ENCODE assay signal across 10 cellular contexts in genomic region chr6:35485402-35485877, GRCh38. TPM values are rescaled to one million over a fixed set of nuclear protein-coding genes. Genes with fewer than 3 reads are reported as not detected.
DNase-seq lines count a peak whose midpoint lies in the region; ATAC-seq and TF ChIP-seq lines count a peak whose summit lies in the region.
"Had no signal": no experiment of that assay in that cellular context is flagged by ENCODE, and none has a peak within 500 bp of the region (broad histone marks: within the 10 kb centered on the region; RNA-seq: fewer than 3 reads in every experiment).

No MANE protein-coding gene starts in this region.

- DNase-seq in HS-27A (ENCODE audit: low read depth) (peak; percentile 94), breast epithelium (ENCODE audit: low spot score in 2 of 2) (peak in 1 of 2 donors; percentile 65), left colon (peak; percentile 80), thoracic aorta (ENCODE audit: low spot score) (no peak), SHP77 (lab: John Stamatoyannopoulos, UW) (no peak)
- DNase-seq in activated naive CD4-positive, alpha-beta T cell treated with anti-CD3 and anti-CD28 coated beads, Interleukin-2, amount 50 U/mL, for 16 hours, result no peak
- DNase-seq: nucleus accumbens had no signal

- no peaks in the 10 kb centered on the region for H3K27me3 ChIP-seq in breast epithelium
- no peaks in the 10 kb centered on the region for H3K27me3 ChIP-seq in thoracic aorta (replicated peaks; ENCODE audit: insufficient read depth)
- H3K27me3 ChIP-seq: body of pancreas had no signal

- ATAC-seq in left colon, result peak; percentile 68
- no peak for ATAC-seq in thoracic aorta (ENCODE audit: insufficient number of reproducible peaks, low FRiP score, low read depth)
- ATAC-seq in HG03460 (IDR thresholded peaks at IDR 0.05; ENCODE audit: unreplicated experiment), result no peak
- no peak for ATAC-seq in HG02588 (IDR thresholded peaks at IDR 0.05; ENCODE audit: unreplicated experiment)

- TF ChIP-seq CTCF in breast epithelium (IDR thresholded peaks at IDR 0.05) (no peak), thoracic aorta (IDR thresholded peaks at IDR 0.05) (no peak)

- H3K36me3 ChIP-seq in breast epithelium (no peaks in the 10 kb centered on the region), thoracic aorta (peaks cover 19% of the 10 kb centered on the region)

- H3K9me3 ChIP-seq in breast epithelium (no peaks in the 10 kb centered on the region), thoracic aorta (no peaks in the 10 kb centered on the region)
- H3K9me3 ChIP-seq: body of pancreas had no signal

- TF ChIP-seq POLR2A in breast epithelium (IDR thresholded peaks at IDR 0.05), result peak; percentile 33

- intact Hi-C loops in breast epithelium (cut with DNase I; ENCODE audit: low total_unique reads) (no loop called here), left colon (cut with DNase I, micrococcal nuclease) (no loop called here)

- H3K4me3 ChIP-seq in breast epithelium, result peak overlapping the region; percentile 7 to 63 (median 39)
- peak overlapping the region; percentile 33 for H3K4me3 ChIP-seq in thoracic aorta
- H3K4me3 ChIP-seq: body of pancreas had no signal

- H3K4me1 ChIP-seq in breast epithelium (peaks cover 16 to 22% of the 10 kb centered on the region in 2 donors), thoracic aorta (ENCODE audit: control insufficient read depth in 1 of 2, low read depth in 2 of 2) (peaks cover 46 to 59% of the 10 kb centered on the region in 2 donors)

- H3K27ac ChIP-seq in breast epithelium (peak overlapping the region; percentile 97 to 98), thoracic aorta (peak overlapping the region; percentile 96 to 99)

RNA-seq across cellular contexts. Expression of gene TEAD3, which starts 11.4 kb away (rescaled TPM):
- total RNA-seq in breast epithelium (10 to 100 TPM in 2 of 3 donors, 1 to 10 TPM in 1; 5.6 to 28.2 (median 26.2) TPM), left colon (10 to 100 TPM; 25.5 to 32.1 TPM), thoracic aorta (10 to 100 TPM; 50.8 to 68.3 TPM)

RNA-seq across cellular contexts. Expression of gene RPL10A, which starts 17.2 kb away (rescaled TPM):
- total RNA-seq in breast epithelium (1,000 to 10,000 TPM; 1,177 to 2,549 (median 2,082) TPM), left colon (100 to 1,000 TPM; 901 to 914 TPM), thoracic aorta (100 to 1,000 TPM; 585 to 636 TPM)

RNA-seq across cellular contexts. Expression of gene TULP1, which starts 27.3 kb away (rescaled TPM):
- not detected for total RNA-seq in breast epithelium
- total RNA-seq in left colon, result not detected
- not detected for total RNA-seq in thoracic aorta
- total RNA-seq: body of pancreas had no signal

RNA-seq across cellular contexts. Expression of gene FANCE, which starts 33.3 kb away (rescaled TPM):
- total RNA-seq in breast epithelium, result 10 to 100 TPM in 2 of 3 donors, 1 to 10 TPM in 1; 9.7 to 12.6 (median 10.8) TPM
- 1 to 10 TPM; 3.8 to 4.9 TPM for total RNA-seq in left colon
- total RNA-seq in thoracic aorta, result 1 to 10 TPM; 3.1 to 6.2 TPM

Comparison
In these comparisons a context has a peak if more than half of its experiments do, and no peak if none do; other contexts are left out.
1. DNase-seq: peak in HS-27A (single experiment) and left colon (2 of 2); none in thoracic aorta (single experiment), activated naive CD4-positive, alpha-beta T cell treated with anti-CD3 and anti-CD28 coated beads, Interleukin-2, amount 50 U/mL, for 16 hours (single experiment) and SHP77 (0 of 2).